ENCODE assay signal across 8 cellular contexts in genomic region chr18:76490701-76491171, GRCh38. TPM values are rescaled to one million over a fixed set of nuclear protein-coding genes. Genes with fewer than 3 reads are reported as not detected.
DNase-seq lines count a peak whose midpoint lies in the region; ATAC-seq and TF ChIP-seq lines count a peak whose summit lies in the region.

No MANE protein-coding gene starts in this region.

- H3K4me3 Mint-ChIP-seq in activated CD4-positive, alpha-beta T cell treated with anti-CD3 and anti-CD28 coated beads for 36 hours, result peak overlapping the region; percentile 81
- H3K4me3 Mint-ChIP-seq in MCF 10A (ENCODE audit: unreplicated experiment), result peak overlapping the region; percentile 73
- peak overlapping the region; percentile 86 for H3K4me3 Mint-ChIP-seq in stimulated activated effector memory CD8-positive, alpha-beta T cell treated with anti-CD3 and anti-CD28 coated beads, Interleukin-12 subunit alpha, Interleukin-12 subunit beta, amount 100 ng/mL, for 72 hours

- intact Hi-C loops in activated CD4-positive, alpha-beta T cell treated with anti-CD3 and anti-CD28 coated beads for 36 hours (cut with DNase I, micrococcal nuclease), result loop anchor here (5.0 to 10.0 kb wide), 7 partner anchors 116 to 1993 kb away; partner anchors contain the start of genes TSHZ1 (in 2 of the 2), CNDP2 (in 1 of the 2) and ZNF236 (in 1 of the 2)
- intact Hi-C loops in MCF 10A (cut with micrococcal nuclease), result loop anchor here (5.0 kb wide), 1 partner anchor 38 kb away; no protein-coding TSS in a partner anchor

- H3K27me3 Mint-ChIP-seq in activated CD4-positive, alpha-beta T cell treated with anti-CD3 and anti-CD28 coated beads for 36 hours, result peaks cover 30% of the 10 kb centered on the region
- no peaks in the 10 kb centered on the region for H3K27me3 Mint-ChIP-seq in MCF 10A (ENCODE audit: insufficient read depth, unreplicated experiment)

- no peaks in the 10 kb centered on the region for H3K36me3 Mint-ChIP-seq in activated CD4-positive, alpha-beta T cell treated with anti-CD3 and anti-CD28 coated beads for 36 hours (ENCODE audit: low read depth)
- H3K36me3 Mint-ChIP-seq in MCF 10A (ENCODE audit: insufficient read depth, unreplicated experiment), result no peaks in the 10 kb centered on the region
- peaks cover 17% of the 10 kb centered on the region for H3K36me3 Mint-ChIP-seq in stimulated activated effector memory CD8-positive, alpha-beta T cell treated with anti-CD3 and anti-CD28 coated beads, Interleukin-12 subunit alpha, Interleukin-12 subunit beta, amount 100 ng/mL, for 72 hours

- H3K4me1 Mint-ChIP-seq in activated CD4-positive, alpha-beta T cell treated with anti-CD3 and anti-CD28 coated beads for 36 hours, result peaks cover 35% of the 10 kb centered on the region
- peaks cover 17% of the 10 kb centered on the region for H3K4me1 Mint-ChIP-seq in MCF 10A (ENCODE audit: insufficient read depth, unreplicated experiment)
- peaks cover 33% of the 10 kb centered on the region for H3K4me1 Mint-ChIP-seq in stimulated activated effector memory CD8-positive, alpha-beta T cell treated with anti-CD3 and anti-CD28 coated beads, Interleukin-12 subunit alpha, Interleukin-12 subunit beta, amount 100 ng/mL, for 72 hours

- POLR2A ChIA-PET in activated CD4-positive, alpha-beta T cell treated with anti-CD3 and anti-CD28 coated beads for 36 hours (lab: Charles Lee), result no interaction called here
- POLR2A ChIA-PET in RWPE1 (lab: Yijun Ruan, JAX; ENCODE audit: low non-redundant PET), result no interaction called here
- POLR2A ChIA-PET in MCF 10A (lab: Yijun Ruan, JAX), result interaction anchor here (0.8 to 2.1 kb wide), 17 partner anchors 10 to 1280 kb away, joined by 3 to 14 read pairs (median 6); partner anchors contain the start of genes MBP and TSHZ1

- H3K27me3 ChIP-seq in kidney epithelial cell (ENCODE audit: control insufficient read depth, insufficient read depth, low read length), result no peaks in the 10 kb centered on the region

- CTCF ChIA-PET in activated CD4-positive, alpha-beta T cell treated with anti-CD3 and anti-CD28 coated beads for 36 hours (lab: Charles Lee), result interaction anchor here (0.8 to 1.0 kb wide), 3 partner anchors 9 to 34 kb away, joined by 3 read pairs; no protein-coding TSS in a partner anchor
- CTCF ChIA-PET in RWPE1 (lab: Yijun Ruan, JAX), result interaction anchor here (0.7 kb wide), 1 partner anchor 82 kb away, joined by 4 read pairs; no protein-coding TSS in a partner anchor
- CTCF ChIA-PET in MCF 10A (lab: Yijun Ruan, JAX), result interaction anchor here (0.6 to 1.4 kb wide), 6 partner anchors 13 to 196 kb away, joined by 3 to 7 read pairs (median 4); no protein-coding TSS in a partner anchor

- peak; percentile 63 for DNase-seq in activated CD4-positive, alpha-beta T cell treated with anti-CD3 and anti-CD28 coated beads for 36 hours
- no peak for DNase-seq in activated CD4-positive, alpha-beta T cell treated with anti-CD3 and anti-CD28 coated beads, Interleukin-2, amount 50 U/mL, for 48 hours
- DNase-seq in RWPE1 (ENCODE audit: low spot score), result peak; percentile 47
- DNase-seq in MCF 10A (ENCODE audit: unreplicated experiment), result peak; percentile 52
- no peak for DNase-seq in kidney epithelial cell (ENCODE audit: low read depth)
- DNase-seq in stimulated activated effector memory CD8-positive, alpha-beta T cell treated with anti-CD3 and anti-CD28 coated beads, Interleukin-12 subunit alpha, Interleukin-12 subunit beta, amount 100 ng/mL, for 72 hours (ENCODE audit: low spot score in 2 of 2), result no peak

- no TSS peak for BruUV-seq in MCF 10A (replicated peaks; lab: Mats Ljungman, UMichigan)

- no peaks in the 10 kb centered on the region for H3K9me3 Mint-ChIP-seq in activated CD4-positive, alpha-beta T cell treated with anti-CD3 and anti-CD28 coated beads for 36 hours (ENCODE audit: low read depth)
- no peaks in the 10 kb centered on the region for H3K9me3 Mint-ChIP-seq in MCF 10A (ENCODE audit: unreplicated experiment)
- no peaks in the 10 kb centered on the region for H3K9me3 Mint-ChIP-seq in stimulated activated effector memory CD8-positive, alpha-beta T cell treated with anti-CD3 and anti-CD28 coated beads, Interleukin-12 subunit alpha, Interleukin-12 subunit beta, amount 100 ng/mL, for 72 hours

- no peaks in the 10 kb centered on the region for H3K36me3 ChIP-seq in kidney epithelial cell (ENCODE audit: control insufficient read depth, insufficient read depth, low read length)

- H3K27ac ChIP-seq in RWPE1, result peak overlapping the region; percentile 93

- peak overlapping the region; percentile 59 for H3K4me3 ChIP-seq in kidney epithelial cell (ENCODE audit: low read depth, low read length)

- TF ChIP-seq CTCF in RWPE1 (conservative IDR thresholded peaks at IDR 0.05; ENCODE audit: low read depth) (no peak), MCF 10A (IDR thresholded peaks at IDR 0.05; ENCODE audit: unreplicated experiment) (no peak), kidney epithelial cell (IDR thresholded peaks at IDR 0.05; ENCODE audit: insufficient read depth, low read length, poor library complexity, severe bottlenecking) (no peak)

- no peak for ATAC-seq in activated CD4-positive, alpha-beta T cell treated with anti-CD3 and anti-CD28 coated beads for 36 hours
- no peak for ATAC-seq in stimulated activated effector memory CD8-positive, alpha-beta T cell treated with anti-CD3 and anti-CD28 coated beads, Interleukin-12 subunit alpha, Interleukin-12 subunit beta, amount 100 ng/mL, for 72 hours
- ATAC-seq in GM18873 (IDR thresholded peaks at IDR 0.05; ENCODE audit: low FRiP score, unreplicated experiment) (no peak), GM19395 (IDR thresholded peaks at IDR 0.05; ENCODE audit: unreplicated experiment) (no peak)

- H3K27ac Mint-ChIP-seq in activated CD4-positive, alpha-beta T cell treated with anti-CD3 and anti-CD28 coated beads for 36 hours, result peak overlapping the region; percentile 25
- no peak overlapping the region for H3K27ac Mint-ChIP-seq in MCF 10A (ENCODE audit: low read depth, unreplicated experiment)
- H3K27ac Mint-ChIP-seq in stimulated activated effector memory CD8-positive, alpha-beta T cell treated with anti-CD3 and anti-CD28 coated beads, Interleukin-12 subunit alpha, Interleukin-12 subunit beta, amount 100 ng/mL, for 72 hours, result peak overlapping the region; percentile 54

RNA-seq across cellular contexts. Expression of gene ZNF516, which starts 4.3 kb away (rescaled TPM):
- total RNA-seq in activated CD4-positive, alpha-beta T cell treated with anti-CD3 and anti-CD28 coated beads for 36 hours, result 1 to 10 TPM; 6.8 to 9.9 TPM
- total RNA-seq in MCF 10A (2022) (28.3 and 40.1 TPM in 2 replicates), kidney epithelial cell (48.2 and 56.1 TPM in 2 replicates)

Comparison
In these comparisons a context has a peak if more than half of its experiments do, and no peak if none do; other contexts are left out.
1. DNase-seq: peak in activated CD4-positive, alpha-beta T cell treated with anti-CD3 and anti-CD28 coated beads for 36 hours (single experiment), RWPE1 (single experiment) and MCF 10A (single experiment); none in activated CD4-positive, alpha-beta T cell treated with anti-CD3 and anti-CD28 coated beads, Interleukin-2, amount 50 U/mL, for 48 hours (0 of 2), kidney epithelial cell (single experiment) and stimulated activated effector memory CD8-positive, alpha-beta T cell treated with anti-CD3 and anti-CD28 coated beads, Interleukin-12 subunit alpha, Interleukin-12 subunit beta, amount 100 ng/mL, for 72 hours (0 of 2).
2. Peak in every context shown above with its lines, with median percentiles within 50 percentile points of each other: H3K4me3 Mint-ChIP-seq.